Comparison of ENCODE assay signal across 21 cellular contexts in the genomic region with DNA sequence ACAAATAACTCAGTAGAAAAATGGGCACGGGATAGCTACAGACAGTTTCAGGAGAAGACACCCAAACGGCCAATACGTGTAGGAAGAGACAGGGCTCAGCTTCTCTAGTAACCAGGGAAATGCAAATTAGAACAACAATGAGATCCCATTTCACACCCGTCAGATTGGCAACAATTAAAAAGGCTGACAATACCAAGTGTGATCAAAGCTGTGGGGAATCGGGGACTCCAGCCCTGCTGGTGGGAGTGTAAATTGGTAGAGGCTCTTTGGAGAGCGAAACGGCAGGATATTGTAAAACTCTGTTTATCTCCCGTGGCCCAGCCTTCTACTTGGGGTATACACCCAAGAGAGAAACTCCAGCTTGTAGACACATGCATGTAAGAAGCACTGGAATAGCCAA. TPM values are rescaled to one million over a fixed set of nuclear protein-coding genes. Genes with fewer than 3 reads are reported as not detected.
"Had no signal": no experiment of that assay in that cellular context is flagged by ENCODE, and none has a peak within 500 bp of the region (broad histone marks: within the 10 kb centered on the region; RNA-seq: fewer than 3 reads in every experiment).

No MANE protein-coding gene starts in this region.

- H3K4me1 Mint-ChIP-seq: activated CD4-positive, alpha-beta memory T cell treated with anti-CD3 and anti-CD28 coated beads, Interleukin-2, amount 10 ng/mL, durations not matched to agents 7 days and 5 days; activated CD8-positive, alpha-beta memory T cell treated with anti-CD3 and anti-CD28 coated beads, Interleukin-2, amount 10 ng/mL, durations not matched to agents 7 days and 5 days had no signal

- H3K4me1 ChIP-seq: uterus had no signal

- H3K4me3 ChIP-seq: body of pancreas, hepatocyte, lung, spleen, tibial nerve, uterus had no signal

- H3K9me3 ChIP-seq: body of pancreas, spleen, tibial nerve, uterus had no signal

- H3K36me3 Mint-ChIP-seq: activated CD8-positive, alpha-beta memory T cell treated with anti-CD3 and anti-CD28 coated beads, Interleukin-2, amount 10 ng/mL, durations not matched to agents 7 days and 5 days; activated naive CD8-positive, alpha-beta T cell; mesothelial cell of epicardium; stimulated activated memory B cell treated with anti-CD40 and anti-IgM and Interleukin-4, amounts not matched to agents 10 μg/mL and 1 μg/mL and 100 μg/mL, for 72 hours had no signal

- DNase-seq: activated CD4-positive, alpha-beta memory T cell treated with anti-CD3 and anti-CD28 coated beads, Interleukin-2, amount 10 ng/mL, durations not matched to agents 7 days and 5 days; activated CD4-positive, alpha-beta T cell treated with anti-CD3 and anti-CD28 coated beads for 48 hours; activated CD4-positive, CD25-positive, alpha-beta regulatory T cell; activated CD8-positive, alpha-beta memory T cell treated with anti-CD3 and anti-CD28 coated beads, Interleukin-2, amount 10 ng/mL, durations not matched to agents 7 days and 5 days; amniotic stem cell; body of pancreas; caudate nucleus; left colon; nephron progenitor cell; retina; spleen; stimulated activated CD4-positive, alpha-beta T cell treated with anti-CD3 and anti-CD28 coated beads, Interleukin-4, amount 100 ng/mL, for 4 hours; uterus had no signal

- H3K27ac ChIP-seq: body of pancreas, hepatocyte, spleen, tibial nerve, uterus had no signal

- H3K9me3 Mint-ChIP-seq: activated CD4-positive, alpha-beta memory T cell treated with anti-CD3 and anti-CD28 coated beads, Interleukin-2, amount 10 ng/mL, durations not matched to agents 7 days and 5 days; mesothelial cell of epicardium; nephron progenitor cell; stimulated activated memory B cell treated with anti-CD40 and anti-IgM and Interleukin-4, amounts not matched to agents 10 μg/mL and 1 μg/mL and 100 μg/mL, for 72 hours had no signal

- H3K36me3 ChIP-seq: tibial nerve, uterus had no signal

- H3K27ac Mint-ChIP-seq: activated CD4-positive, alpha-beta memory T cell treated with anti-CD3 and anti-CD28 coated beads, Interleukin-2, amount 10 ng/mL, durations not matched to agents 7 days and 5 days; activated CD8-positive, alpha-beta memory T cell treated with anti-CD3 and anti-CD28 coated beads, Interleukin-2, amount 10 ng/mL, durations not matched to agents 7 days and 5 days; activated naive CD8-positive, alpha-beta T cell; mesothelial cell of epicardium; nephron progenitor cell; stimulated activated memory B cell treated with anti-CD40 and anti-IgM and Interleukin-4, amounts not matched to agents 10 μg/mL and 1 μg/mL and 100 μg/mL, for 72 hours had no signal

- ATAC-seq: activated CD8-positive, alpha-beta memory T cell treated with anti-CD3 and anti-CD28 coated beads, Interleukin-2, amount 10 ng/mL, durations not matched to agents 7 days and 5 days; body of pancreas; esophagus mucosa; left colon; stimulated activated memory B cell treated with anti-CD40 and anti-IgM and Interleukin-4, amounts not matched to agents 10 μg/mL and 1 μg/mL and 100 μg/mL, for 72 hours had no signal

- H3K4me3 Mint-ChIP-seq: activated CD4-positive, alpha-beta memory T cell treated with anti-CD3 and anti-CD28 coated beads, Interleukin-2, amount 10 ng/mL, durations not matched to agents 7 days and 5 days; activated CD8-positive, alpha-beta memory T cell treated with anti-CD3 and anti-CD28 coated beads, Interleukin-2, amount 10 ng/mL, durations not matched to agents 7 days and 5 days; activated naive CD8-positive, alpha-beta T cell; mesothelial cell of epicardium; nephron progenitor cell; stimulated activated memory B cell treated with anti-CD40 and anti-IgM and Interleukin-4, amounts not matched to agents 10 μg/mL and 1 μg/mL and 100 μg/mL, for 72 hours had no signal

- H3K27me3 ChIP-seq: body of pancreas, hepatocyte, spleen, tibial nerve, uterus had no signal

RNA-seq across cellular contexts. Expression of a gene that starts 32.8 kb away (rescaled TPM):
- total RNA-seq: activated CD4-positive, alpha-beta memory T cell treated with anti-CD3 and anti-CD28 coated beads, Interleukin-2, amount 10 ng/mL, durations not matched to agents 7 days and 5 days; activated CD8-positive, alpha-beta memory T cell treated with anti-CD3 and anti-CD28 coated beads, Interleukin-2, amount 10 ng/mL, durations not matched to agents 7 days and 5 days; hepatocyte; posterior vena cava; tibial nerve had no signal
- polyA plus RNA-seq: hepatocyte had no signal

RNA-seq across cellular contexts. Expression of a gene that starts 56.8 kb away (rescaled TPM):
- total RNA-seq: activated CD4-positive, alpha-beta memory T cell treated with anti-CD3 and anti-CD28 coated beads, Interleukin-2, amount 10 ng/mL, durations not matched to agents 7 days and 5 days; activated CD8-positive, alpha-beta memory T cell treated with anti-CD3 and anti-CD28 coated beads, Interleukin-2, amount 10 ng/mL, durations not matched to agents 7 days and 5 days had no signal
